ENCODE assay signal across 9 cellular contexts in genomic region chr11:134033276-134033675, GRCh38. TPM values are rescaled to one million over a fixed set of nuclear protein-coding genes. Genes with fewer than 3 reads are reported as not detected.
DNase-seq lines count a peak whose midpoint lies in the region; ATAC-seq, FAIRE-seq and TF ChIP-seq lines count a peak whose summit lies in the region.
"Had no signal": no experiment of that assay in that cellular context is flagged by ENCODE, and none has a peak within 500 bp of the region (broad histone marks: within the 10 kb centered on the region; RNA-seq: fewer than 3 reads in every experiment).

No MANE protein-coding gene starts in this region.

- peaks cover 17% of the 10 kb centered on the region for H3K27me3 Mint-ChIP-seq in activated CD4-positive, alpha-beta T cell treated with anti-CD3 and anti-CD28 coated beads, Interleukin-2, amount 10 ng/mL, durations not matched to agents 7 days and 5 days
- peaks cover 34% of the 10 kb centered on the region for H3K27me3 Mint-ChIP-seq in astrocyte (ENCODE audit: low read depth, unreplicated experiment)
- peaks cover 40% of the 10 kb centered on the region for H3K27me3 Mint-ChIP-seq in mesothelial cell of epicardium (ENCODE audit: low read depth)

- ATAC-seq in thoracic aorta (ENCODE audit: insufficient number of reproducible peaks, low FRiP score, low read depth) = no peak
- no peak for ATAC-seq in HG03457 (IDR thresholded peaks at IDR 0.05; ENCODE audit: unreplicated experiment)

- 43 to 46% methylated on average over 9 of the region's 9 CpGs for WGBS in lower leg skin, 2 donors

- H3K36me3 ChIP-seq in astrocyte (ENCODE audit: insufficient read depth, low read length) (no peaks in the 10 kb centered on the region), thoracic aorta (no peaks in the 10 kb centered on the region)

- FAIRE-seq in astrocyte (lab: Jason Lieb, UNC) = no peak

- H3K4me3 ChIP-seq in astrocyte (ENCODE audit: insufficient read depth, low read depth, low read length) (no peak overlapping the region), thoracic aorta (peak overlapping the region; percentile 65), lower leg skin (ENCODE audit: low read depth, poor library complexity, severe bottlenecking) (no peak overlapping the region)

- no peaks in the 10 kb centered on the region for H3K9me3 Mint-ChIP-seq in activated CD4-positive, alpha-beta T cell treated with anti-CD3 and anti-CD28 coated beads, Interleukin-2, amount 10 ng/mL, durations not matched to agents 7 days and 5 days
- H3K9me3 Mint-ChIP-seq in astrocyte (ENCODE audit: unreplicated experiment) (no peaks in the 10 kb centered on the region), mesothelial cell of epicardium (no peaks in the 10 kb centered on the region)
- H3K9me3 Mint-ChIP-seq: natural killer cell treated with Interleukin-12 subunit alpha and Interleukin-12 subunit beta and Interleukin-15 and Interleukin-18, amount 100 ng/mL, for 72 hours had no signal

- H3K9me3 ChIP-seq in astrocyte (ENCODE audit: insufficient read depth, low read depth, low read length) (no peaks in the 10 kb centered on the region), thoracic aorta (no peaks in the 10 kb centered on the region)

- peak overlapping the region; percentile 84 for H3K27ac Mint-ChIP-seq in activated CD4-positive, alpha-beta T cell treated with anti-CD3 and anti-CD28 coated beads, Interleukin-2, amount 10 ng/mL, durations not matched to agents 7 days and 5 days
- H3K27ac Mint-ChIP-seq in astrocyte (ENCODE audit: unreplicated experiment) (peak overlapping the region; percentile 80), mesothelial cell of epicardium (peak overlapping the region; percentile 88)
- H3K27ac Mint-ChIP-seq: natural killer cell treated with Interleukin-12 subunit alpha and Interleukin-12 subunit beta and Interleukin-15 and Interleukin-18, amount 100 ng/mL, for 72 hours had no signal

- no peak for TF ChIP-seq CTCF in astrocyte (IDR thresholded peaks at IDR 0.05; ENCODE audit: insufficient read depth, low read depth, low read length)
- TF ChIP-seq CTCF in mesothelial cell of epicardium (IDR thresholded peaks at IDR 0.05; ENCODE audit: unreplicated experiment) = no peak
- no peak for TF ChIP-seq CTCF in thoracic aorta (IDR thresholded peaks at IDR 0.05)
- TF ChIP-seq CTCF in lower leg skin (IDR thresholded peaks at IDR 0.05) = no peak

- H3K4me1 Mint-ChIP-seq in activated CD4-positive, alpha-beta T cell treated with anti-CD3 and anti-CD28 coated beads, Interleukin-2, amount 10 ng/mL, durations not matched to agents 7 days and 5 days = peaks cover 71% of the 10 kb centered on the region
- H3K4me1 Mint-ChIP-seq in astrocyte (ENCODE audit: low read depth, unreplicated experiment) = peaks cover 24% of the 10 kb centered on the region
- peaks cover 47% of the 10 kb centered on the region for H3K4me1 Mint-ChIP-seq in mesothelial cell of epicardium

- H3K27me3 ChIP-seq in astrocyte (ENCODE audit: insufficient read depth, low read length) (peaks cover 11% of the 10 kb centered on the region), thoracic aorta (replicated peaks; ENCODE audit: insufficient read depth) (no peaks in the 10 kb centered on the region)

- peak overlapping the region; percentile 53 for H2AFZ ChIP-seq in astrocyte (ENCODE audit: low read depth, low read length)

- H3K36me3 Mint-ChIP-seq in activated CD4-positive, alpha-beta T cell treated with anti-CD3 and anti-CD28 coated beads, Interleukin-2, amount 10 ng/mL, durations not matched to agents 7 days and 5 days (ENCODE audit: low read depth) = peaks cover 5% of the 10 kb centered on the region
- H3K36me3 Mint-ChIP-seq in astrocyte (ENCODE audit: low read depth, unreplicated experiment) (no peaks in the 10 kb centered on the region), mesothelial cell of epicardium (no peaks in the 10 kb centered on the region)
- H3K36me3 Mint-ChIP-seq: natural killer cell treated with Interleukin-12 subunit alpha and Interleukin-12 subunit beta and Interleukin-15 and Interleukin-18, amount 100 ng/mL, for 72 hours had no signal

- no peaks in the 10 kb centered on the region for H4K20me1 ChIP-seq in astrocyte (ENCODE audit: insufficient read depth, low read length)

- CTCF ChIA-PET in activated CD4-positive, alpha-beta T cell treated with anti-CD3 and anti-CD28 coated beads, Interleukin-2, amount 10 ng/mL, durations not matched to agents 7 days and 5 days (lab: Charles Lee) = interaction anchor here (1.7 to 2.3 kb wide), 2 partner anchors 11 to 86 kb away, joined by 8 to 11 read pairs; no protein-coding TSS in a partner anchor

- H3K79me2 ChIP-seq in astrocyte (ENCODE audit: insufficient read depth, low read length) = no peaks in the 10 kb centered on the region

- POLR2A ChIA-PET in activated CD4-positive, alpha-beta T cell treated with anti-CD3 and anti-CD28 coated beads, Interleukin-2, amount 10 ng/mL, durations not matched to agents 7 days and 5 days (lab: Charles Lee) = no interaction called here

- H3K4me2 ChIP-seq in astrocyte (ENCODE audit: low read length) = peak overlapping the region; percentile 76

- H3K4me3 Mint-ChIP-seq in activated CD4-positive, alpha-beta T cell treated with anti-CD3 and anti-CD28 coated beads, Interleukin-2, amount 10 ng/mL, durations not matched to agents 7 days and 5 days = no peak overlapping the region
- no peak overlapping the region for H3K4me3 Mint-ChIP-seq in astrocyte (ENCODE audit: unreplicated experiment)
- H3K4me3 Mint-ChIP-seq in mesothelial cell of epicardium = peak overlapping the region; percentile 56
- H3K4me3 Mint-ChIP-seq: natural killer cell treated with Interleukin-12 subunit alpha and Interleukin-12 subunit beta and Interleukin-15 and Interleukin-18, amount 100 ng/mL, for 72 hours had no signal

- H3K4me1 ChIP-seq in astrocyte (ENCODE audit: insufficient read depth, low read length) (peaks cover 28% of the 10 kb centered on the region), thoracic aorta (ENCODE audit: control insufficient read depth in 1 of 2, low read depth in 2 of 2) (peaks cover 10 to 32% of the 10 kb centered on the region in 2 donors)

- intact Hi-C loops in lower leg skin (cut with DNase I; ENCODE audit: low total_unique reads) = no loop called here

- H3K9ac ChIP-seq in astrocyte (ENCODE audit: low read length) = no peak overlapping the region

- no peak for DNase-seq in activated CD4-positive, alpha-beta T cell treated with anti-CD3 and anti-CD28 coated beads, Interleukin-2, amount 10 ng/mL, durations not matched to agents 7 days and 5 days
- DNase-seq in activated CD4-positive, alpha-beta T cell treated with anti-CD3 and anti-CD28 coated beads for 1 hour = no peak
- no peak for DNase-seq in astrocyte (ENCODE audit: low read depth)
- DNase-seq in mesothelial cell of epicardium (ENCODE audit: low spot score in 2 of 2, unreplicated experiment in 2 of 2) = no peak
- DNase-seq in thoracic aorta (ENCODE audit: low spot score) = no peak
- no peak for DNase-seq in lower leg skin (ENCODE audit: low spot score in 2 of 2)
- DNase-seq in LoVo (ENCODE audit: low spot score) = no peak

- no peak for TF ChIP-seq POLR2A in lower leg skin (IDR thresholded peaks at IDR 0.05)

- H3K27ac ChIP-seq in astrocyte (ENCODE audit: low read depth, low read length) (no peak overlapping the region), thoracic aorta (peak overlapping the region; percentile 65 to 88)

RNA-seq across cellular contexts. Expression of gene JAM3, which starts 35.6 kb away (rescaled TPM):
- total RNA-seq in activated CD4-positive, alpha-beta T cell treated with anti-CD3 and anti-CD28 coated beads, Interleukin-2, amount 10 ng/mL, durations not matched to agents 7 days and 5 days = 1 to 10 TPM; 4.8 to 5.0 TPM
- total RNA-seq in astrocyte (88.3 and 88.4 TPM in 2 replicates), mesothelial cell of epicardium (36.2 to 39.3 TPM (median 37.6 TPM) in 3 replicates), thoracic aorta (100 to 1,000 TPM in 1 of 2 donors, 10 to 100 TPM in 1; 83.7 to 110 TPM), lower leg skin (10 to 100 TPM; 12.8 to 22.4 (median 15.1) TPM)
